Comparison of ENCODE assay signal across 10 cellular contexts in the genomic region with DNA sequence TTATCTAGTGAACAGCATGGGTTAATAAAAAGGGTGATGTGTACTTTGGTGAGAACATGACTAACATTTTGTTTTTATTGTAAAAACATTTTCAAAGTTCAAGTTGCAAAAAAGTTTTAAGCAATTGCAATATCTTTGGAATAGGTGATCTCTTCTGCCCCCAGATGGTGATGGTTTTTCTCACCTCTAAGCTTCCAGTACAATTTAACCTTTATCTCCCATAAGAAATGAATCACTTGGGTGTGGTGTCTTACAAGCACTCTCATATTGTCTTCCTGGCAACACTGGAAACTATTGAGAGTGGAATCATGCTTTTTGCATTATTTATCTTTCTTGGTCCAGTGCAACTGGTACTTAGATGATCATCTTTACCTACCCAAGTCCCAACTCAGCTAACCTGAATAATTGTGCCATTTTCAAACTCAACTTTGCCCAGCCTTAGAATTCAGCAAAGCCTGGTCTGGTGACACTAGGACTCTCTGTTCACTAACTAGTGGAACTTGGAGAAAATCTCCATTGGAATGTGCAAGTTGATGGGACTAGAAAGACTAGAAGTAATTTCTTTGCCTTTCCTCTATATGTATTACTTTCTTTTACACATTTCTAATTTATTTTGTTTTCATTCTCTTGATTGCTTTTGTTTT.
A peak's percentile ranks its signal among the peaks of the same experiment; 100 is the strongest.
DNase-seq lines count a peak whose midpoint lies in the region; ATAC-seq and TF ChIP-seq lines count a peak whose summit lies in the region.
"Had no signal": no experiment of that assay in that cellular context is flagged by ENCODE, and none has a peak within 500 bp of the region (broad histone marks: within the 10 kb centered on the region; RNA-seq: fewer than 3 reads in every experiment).

No MANE protein-coding gene starts in this region.

- CTCF ChIA-PET in HCT116 (lab: Charles Lee) = no interaction called here

- TF ChIP-seq POLR2A in HCT116 (IDR thresholded peaks at IDR 0.05; ENCODE audit: borderline replicate concordance, extremely low read depth, insufficient read depth, insufficient read length) = no peak

- in situ Hi-C loops in ACHN (cut with HindIII; ENCODE audit: low pct_ligation_motif_present, low pct_unique_long_range_greater_than_20kb, low sequenced_read_pairs) = no loop called here

- no peak overlapping the region for H3K9ac ChIP-seq in HCT116 (ENCODE audit: low read length)

- peak overlapping the region; percentile 92 for H2AFZ ChIP-seq in HCT116 (ENCODE audit: low read depth, low read length, poor library complexity, severe bottlenecking)

- H3K4me3 ChIP-seq in HCT116 (replicated peaks in 1 of 2; ENCODE audit: low read depth in 1 of 2, low read length in 2 of 2) (no peak overlapping the region), dorsolateral prefrontal cortex (no peak overlapping the region)

- peak; percentile 30 to 55 (median 43); a peak in 4 of 6 replicates for TF ChIP-seq CTCF in HCT116 (IDR thresholded peaks at IDR 0.05 in 2 of 3, conservative IDR thresholded peaks at IDR 0.05 in 1 of 3; ENCODE audit: borderline replicate concordance in 1 of 3, insufficient read depth in 1 of 3, low read depth in 2 of 3, low read length in 2 of 3)
- TF ChIP-seq CTCF in dorsolateral prefrontal cortex (IDR thresholded peaks at IDR 0.05 in 54 of 56, conservative IDR thresholded peaks at IDR 0.05 in 2 of 56; ENCODE audit: low read depth in 1 of 56, partially characterized antibody in 56 of 56) = peak in 28 of 56 donors; percentile 9 to 49 (median 26)

- no TSS peak for BruUV-seq in HCT116 (replicated peaks; lab: Mats Ljungman, UMichigan)

- H3K36me3 ChIP-seq in HCT116 (ENCODE audit: control insufficient read depth in 1 of 2, insufficient read depth in 2 of 2, low read length in 2 of 2) = no peaks in the 10 kb centered on the region

- H3K27ac ChIP-seq in HCT116 (ENCODE audit: low read depth, low read length) = no peak overlapping the region
- H3K27ac ChIP-seq in dorsolateral prefrontal cortex = no peak overlapping the region

- peak; percentile 87 for ATAC-seq in HCT116

- intact Hi-C loops in HCT116 (cut with micrococcal nuclease) (no loop called here), dorsolateral prefrontal cortex (cut with DNase I) (no loop called here)

- H3K4me2 ChIP-seq in HCT116 (ENCODE audit: low read length) = peak overlapping the region; percentile 55

- TF ChIP-seq RAD21 in HCT116 (IDR thresholded peaks at IDR 0.05; ENCODE audit: low read depth) = peak; percentile 68

- H3K4me1 ChIP-seq in HCT116 (ENCODE audit: control insufficient read depth in 1 of 2, insufficient read depth in 2 of 2, low read length in 2 of 2) = peaks cover 3 to 6% of the 10 kb centered on the region in 2 experiments; a peak in 3 of 4 replicates

- no peaks in the 10 kb centered on the region for H3K9me2 ChIP-seq in HCT116 (ENCODE audit: insufficient read depth)

- H3K27me3 ChIP-seq in HCT116 (ENCODE audit: insufficient read depth, low read length) (no peaks in the 10 kb centered on the region), dorsolateral prefrontal cortex (no peaks in the 10 kb centered on the region)

- no peaks in the 10 kb centered on the region for H4K20me1 ChIP-seq in HCT116 (ENCODE audit: insufficient read depth)

- no peaks in the 10 kb centered on the region for H3K9me3 ChIP-seq in HCT116 (ENCODE audit: control insufficient read depth in 1 of 2, insufficient read depth in 1 of 2, low read depth in 1 of 2, low read length in 2 of 2)

- no peaks in the 10 kb centered on the region for H3K79me2 ChIP-seq in HCT116 (ENCODE audit: insufficient read depth, low read length)

- POLR2A ChIA-PET in HCT116 (lab: Charles Lee) = no interaction called here

- RAD21 ChIA-PET in HCT116 (lab: Charles Lee; ENCODE audit: low non-redundant PET in 1 of 2, low total read pairs in 2 of 2, uncharacterized antibody in 2 of 2, unreplicated experiment in 2 of 2) = no interaction called here

- DNase-seq in ACHN = peak; percentile 37
- peak; percentile 69 for DNase-seq in HCT116 (ENCODE audit: low read depth, low spot score)
- peak; percentile 3 to 64 for DNase-seq in SW 1271 (lab: John Stamatoyannopoulos, UW)
- DNase-seq in glomerular visceral epithelial cell (ENCODE audit: extremely low spot score) = peak; percentile 30
- DNase-seq in stimulated activated CD4-positive, alpha-beta T cell treated with anti-CD3 and anti-CD28 coated beads, Interleukin-15, amount 100 ng/mL, for 24 hours = no peak
- DNase-seq in putamen (ENCODE audit: low spot score) = no peak
- no peak for DNase-seq in dorsolateral prefrontal cortex
- no peak for DNase-seq in activated T-cell treated with anti-CD3 and anti-CD28 coated beads for 4 hours
- DNase-seq: activated naive CD8-positive, alpha-beta T cell treated with anti-CD3 and anti-CD28 coated beads, Interleukin-2, amount 10 ng/mL, durations not matched to agents 7 days and 5 days; SHP77 had no signal

TF ChIP-seq in HCT116, 20 proteins besides CTCF, POLR2A, EP300 and RAD21:
- TF ChIP-seq YY1 (IDR thresholded peaks at IDR 0.05; ENCODE audit: extremely low read depth, insufficient replicate concordance, low read depth, low read length) (peak; percentile 13), CBX3 (IDR thresholded peaks at IDR 0.05; ENCODE audit: low read depth) (peak; percentile 57), SP1 (IDR thresholded peaks at IDR 0.05; ENCODE audit: low read depth) (no peak), FOSL1 (IDR thresholded peaks at IDR 0.05; ENCODE audit: low read depth) (peak; percentile 24; the same call in 1 of the 2 replicates)

Comparison
In these comparisons a context has a peak if more than half of its experiments do, and no peak if none do; other contexts are left out.
1. DNase-seq: peak in ACHN (single experiment), HCT116 (single experiment), SW 1271 (2 of 2) and glomerular visceral epithelial cell (single experiment); none in stimulated activated CD4-positive, alpha-beta T cell treated with anti-CD3 and anti-CD28 coated beads, Interleukin-15, amount 100 ng/mL, for 24 hours (single experiment), putamen (single experiment), dorsolateral prefrontal cortex (0 of 10) and activated T-cell treated with anti-CD3 and anti-CD28 coated beads for 4 hours (single experiment).